ENCODE assay signal across 10 cellular contexts in genomic region chr1:115332813-115333608, GRCh38. TPM values are rescaled to one million over a fixed set of nuclear protein-coding genes. Genes with fewer than 3 reads are reported as not detected.
A peak's percentile ranks its signal among the peaks of the same experiment; 100 is the strongest.
DNase-seq lines count a peak whose midpoint lies in the region; ATAC-seq and TF ChIP-seq lines count a peak whose summit lies in the region.
"Had no signal": no experiment of that assay in that cellular context is flagged by ENCODE, and none has a peak within 500 bp of the region (broad histone marks: within the 10 kb centered on the region; RNA-seq: fewer than 3 reads in every experiment).

No MANE protein-coding gene starts in this region.

- TF ChIP-seq CTCF in AG09309 (IDR thresholded peaks at IDR 0.05; ENCODE audit: control insufficient read depth, insufficient read depth, low read depth, low read length, missing control alignments) (no peak), brain microvascular endothelial cell (IDR thresholded peaks at IDR 0.05; ENCODE audit: low read depth, low read length, missing control alignments) (no peak)

- H3K27me3 Mint-ChIP-seq in activated naive CD8-positive, alpha-beta T cell treated with anti-CD3 and anti-CD28 coated beads for 36 hours: peaks cover 40% of the 10 kb centered on the region
- H3K27me3 Mint-ChIP-seq in activated T-cell treated with anti-CD3 and anti-CD28 coated beads, Interleukin-2, amount 50 U/mL, for 24 hours: peaks cover 33% of the 10 kb centered on the region

- H3K27me3 ChIP-seq in brain microvascular endothelial cell (replicated peaks): no peaks in the 10 kb centered on the region

- DNase-seq in AG09309 (ENCODE audit: low read depth): peak; percentile 91
- peak; percentile 70 for DNase-seq in HT1080 (ENCODE audit: low read depth)
- DNase-seq in brain microvascular endothelial cell: no peak
- peak; percentile 75 for DNase-seq in kidney tubule cell (ENCODE audit: low spot score)
- no peak for DNase-seq in activated naive CD8-positive, alpha-beta T cell treated with anti-CD3 and anti-CD28 coated beads for 36 hours
- no peak for DNase-seq in activated T-cell treated with anti-CD3 and anti-CD28 coated beads, Interleukin-2, amount 50 U/mL, for 24 hours
- DNase-seq: effector CD8-positive, alpha-beta T cell; natural killer cell had no signal

- no peaks in the 10 kb centered on the region for H3K36me3 Mint-ChIP-seq in activated naive CD8-positive, alpha-beta T cell treated with anti-CD3 and anti-CD28 coated beads for 36 hours
- H3K36me3 Mint-ChIP-seq in activated T-cell treated with anti-CD3 and anti-CD28 coated beads, Interleukin-2, amount 50 U/mL, for 24 hours (ENCODE audit: low read depth): no peaks in the 10 kb centered on the region
- H3K36me3 Mint-ChIP-seq: natural killer cell had no signal

- H3K9me3 Mint-ChIP-seq in activated naive CD8-positive, alpha-beta T cell treated with anti-CD3 and anti-CD28 coated beads for 36 hours: no peaks in the 10 kb centered on the region
- H3K9me3 Mint-ChIP-seq in activated T-cell treated with anti-CD3 and anti-CD28 coated beads, Interleukin-2, amount 50 U/mL, for 24 hours: no peaks in the 10 kb centered on the region
- H3K9me3 Mint-ChIP-seq: natural killer cell had no signal

- no peak overlapping the region for H3K27ac Mint-ChIP-seq in activated naive CD8-positive, alpha-beta T cell treated with anti-CD3 and anti-CD28 coated beads for 36 hours
- no peak overlapping the region for H3K27ac Mint-ChIP-seq in activated T-cell treated with anti-CD3 and anti-CD28 coated beads, Interleukin-2, amount 50 U/mL, for 24 hours
- H3K27ac Mint-ChIP-seq: natural killer cell had no signal

- peak overlapping the region; percentile 83 for H3K27ac ChIP-seq in brain microvascular endothelial cell

- H3K4me3 Mint-ChIP-seq in activated naive CD8-positive, alpha-beta T cell treated with anti-CD3 and anti-CD28 coated beads for 36 hours: no peak overlapping the region
- no peak overlapping the region for H3K4me3 Mint-ChIP-seq in activated T-cell treated with anti-CD3 and anti-CD28 coated beads, Interleukin-2, amount 50 U/mL, for 24 hours
- H3K4me3 Mint-ChIP-seq: natural killer cell had no signal

- peaks cover 2% of the 10 kb centered on the region for H3K4me1 Mint-ChIP-seq in activated naive CD8-positive, alpha-beta T cell treated with anti-CD3 and anti-CD28 coated beads for 36 hours
- H3K4me1 Mint-ChIP-seq in activated T-cell treated with anti-CD3 and anti-CD28 coated beads, Interleukin-2, amount 50 U/mL, for 24 hours (ENCODE audit: low read depth): no peaks in the 10 kb centered on the region
- H3K4me1 Mint-ChIP-seq: natural killer cell had no signal

- H3K4me3 ChIP-seq in AG09309 (ENCODE audit: control insufficient read depth, low read depth, low read length) (no peak overlapping the region), brain microvascular endothelial cell (ENCODE audit: low read depth, low read length) (no peak overlapping the region)

- no peaks in the 10 kb centered on the region for H3K36me3 ChIP-seq in brain microvascular endothelial cell (replicated peaks)

- ATAC-seq in HG03469 (IDR thresholded peaks at IDR 0.05; ENCODE audit: unreplicated experiment) (no peak), GM21576 (IDR thresholded peaks at IDR 0.05; ENCODE audit: unreplicated experiment) (no peak)
- ATAC-seq: natural killer cell had no signal

- in situ Hi-C loops in brain microvascular endothelial cell (cut with HindIII; ENCODE audit: low pct_ligation_motif_present, low sequenced_read_pairs): no loop called here

RNA-seq across cellular contexts. Expression of gene NGF, which starts 5.0 kb away (rescaled TPM):
- total RNA-seq in HT1080 (2014; rRNA removed; shearing (Covaris generic)): 0.84 and 0.88 TPM in 2 replicates
- polyA plus RNA-seq in HT1080 (2015; cell fraction: cytosol; rRNA removed): 0.35 TPM in 1 of 2 replicates, not detected in the other
- 0.22 and 0.26 TPM in 2 replicates for polyA plus RNA-seq in HT1080 (2015; cell fraction: nucleus; rRNA removed)
- total RNA-seq in activated naive CD8-positive, alpha-beta T cell treated with anti-CD3 and anti-CD28 coated beads for 36 hours: not detected
- total RNA-seq: natural killer cell had no signal

Comparison
In these comparisons a context has a peak if more than half of its experiments do, and no peak if none do; other contexts are left out.
1. DNase-seq: peak in AG09309 (single experiment), HT1080 (single experiment) and kidney tubule cell (single experiment); none in brain microvascular endothelial cell (single experiment), activated naive CD8-positive, alpha-beta T cell treated with anti-CD3 and anti-CD28 coated beads for 36 hours (single experiment) and activated T-cell treated with anti-CD3 and anti-CD28 coated beads, Interleukin-2, amount 50 U/mL, for 24 hours (single experiment).